In the genomic region with DNA sequence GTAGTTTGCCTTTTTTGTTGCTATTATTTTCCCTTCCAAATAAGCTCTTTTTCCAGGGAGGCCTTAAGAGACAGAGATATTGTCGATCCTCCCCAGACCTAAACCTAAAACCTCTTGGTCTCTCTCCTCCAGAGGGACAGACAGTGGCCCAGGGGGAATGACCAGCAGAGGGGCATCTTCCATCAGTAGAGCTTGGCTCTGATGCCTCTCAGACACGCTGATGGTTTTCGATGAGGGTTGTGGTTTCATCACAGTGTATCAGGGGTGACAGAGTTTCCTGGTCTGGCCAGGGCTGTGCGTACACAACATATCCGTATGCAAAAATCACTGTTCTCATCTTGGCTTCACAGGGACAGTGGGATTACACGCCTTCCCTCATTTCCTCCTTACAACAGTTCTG, we compare ENCODE assay signal across 15 cellular contexts.
"Had no signal": no experiment of that assay in that cellular context is flagged by ENCODE, and none has a peak within 500 bp of the region (broad histone marks: within the 10 kb centered on the region; RNA-seq: fewer than 3 reads in every experiment).

No MANE protein-coding gene starts in this region.

- H3K4me3 ChIP-seq: breast epithelium, ovary, transverse colon had no signal

- H3K27ac ChIP-seq: breast epithelium, ovary, transverse colon, VCaP had no signal

- H3K27ac Mint-ChIP-seq: activated CD4-positive, alpha-beta memory T cell treated with anti-CD3 and anti-CD28 coated beads, Interleukin-2, amount 10 ng/mL, durations not matched to agents 7 days and 5 days; activated naive CD8-positive, alpha-beta T cell treated with anti-CD3 and anti-CD28 coated beads for 36 hours; activated T-helper 2 cell treated with anti-CD3 and anti-CD28 coated beads, Interferon-gamma antibody, Interleukin-2, Interleukin-4, amounts not matched to agents 10 μg/mL and 5 μg/mL and 100 μg/mL, durations not matched to agents 14 hours and 24 hours and 36 hours; stimulated activated memory B cell treated with anti-CD40 and anti-IgM and Interleukin-4, amounts not matched to agents 10 μg/mL and 1 μg/mL and 100 μg/mL, for 72 hours had no signal

- H3K27me3 Mint-ChIP-seq: activated CD4-positive, alpha-beta memory T cell treated with anti-CD3 and anti-CD28 coated beads, Interleukin-2, amount 10 ng/mL, durations not matched to agents 7 days and 5 days; activated naive CD8-positive, alpha-beta T cell treated with anti-CD3 and anti-CD28 coated beads for 36 hours; stimulated activated memory B cell treated with anti-CD40 and anti-IgM and Interleukin-4, amounts not matched to agents 10 μg/mL and 1 μg/mL and 100 μg/mL, for 72 hours had no signal

- ATAC-seq: stimulated activated memory B cell treated with anti-CD40 and anti-IgM and Interleukin-4, amounts not matched to agents 10 μg/mL and 1 μg/mL and 100 μg/mL, for 72 hours had no signal

- H3K4me1 ChIP-seq: breast epithelium had no signal

- H3K36me3 Mint-ChIP-seq: activated naive CD8-positive, alpha-beta T cell treated with anti-CD3 and anti-CD28 coated beads for 36 hours; stimulated activated memory B cell treated with anti-CD40 and anti-IgM and Interleukin-4, amounts not matched to agents 10 μg/mL and 1 μg/mL and 100 μg/mL, for 72 hours had no signal

- H3K9me3 ChIP-seq: breast epithelium, ovary, transverse colon had no signal

- DNase-seq: activated CD4-positive, alpha-beta memory T cell treated with anti-CD3 and anti-CD28 coated beads, Interleukin-2, amount 10 ng/mL, durations not matched to agents 7 days and 5 days; activated naive CD8-positive, alpha-beta T cell treated with anti-CD3 and anti-CD28 coated beads for 36 hours; foreskin melanocyte; head of caudate nucleus; ovary; SIG-M5; stimulated activated CD4-positive, alpha-beta T cell treated with anti-CD3 and anti-CD28 coated beads, Interleukin-12 subunit alpha, Interleukin-12 subunit beta, amount 100 ng/mL, for 4 hours; stimulated activated CD4-positive, alpha-beta T cell treated with anti-CD3 and anti-CD28 coated beads, Interleukin-4, amount 100 ng/mL, for 24 hours; substantia nigra; transverse colon had no signal

- H3K9me3 Mint-ChIP-seq: activated naive CD8-positive, alpha-beta T cell treated with anti-CD3 and anti-CD28 coated beads for 36 hours; stimulated activated memory B cell treated with anti-CD40 and anti-IgM and Interleukin-4, amounts not matched to agents 10 μg/mL and 1 μg/mL and 100 μg/mL, for 72 hours had no signal

- H3K4me1 Mint-ChIP-seq: activated CD4-positive, alpha-beta memory T cell treated with anti-CD3 and anti-CD28 coated beads, Interleukin-2, amount 10 ng/mL, durations not matched to agents 7 days and 5 days; activated naive CD8-positive, alpha-beta T cell treated with anti-CD3 and anti-CD28 coated beads for 36 hours; neural crest cell; stimulated activated memory B cell treated with anti-CD40 and anti-IgM and Interleukin-4, amounts not matched to agents 10 μg/mL and 1 μg/mL and 100 μg/mL, for 72 hours had no signal

- H3K27me3 ChIP-seq: breast epithelium, ovary, transverse colon had no signal

- H3K36me3 ChIP-seq: breast epithelium, ovary, transverse colon had no signal

- H3K4me3 Mint-ChIP-seq: activated CD4-positive, alpha-beta memory T cell treated with anti-CD3 and anti-CD28 coated beads, Interleukin-2, amount 10 ng/mL, durations not matched to agents 7 days and 5 days; activated naive CD8-positive, alpha-beta T cell treated with anti-CD3 and anti-CD28 coated beads for 36 hours; neural crest cell; stimulated activated memory B cell treated with anti-CD40 and anti-IgM and Interleukin-4, amounts not matched to agents 10 μg/mL and 1 μg/mL and 100 μg/mL, for 72 hours had no signal
